ENCODE assay signal across 8 cellular contexts in the genomic region with DNA sequence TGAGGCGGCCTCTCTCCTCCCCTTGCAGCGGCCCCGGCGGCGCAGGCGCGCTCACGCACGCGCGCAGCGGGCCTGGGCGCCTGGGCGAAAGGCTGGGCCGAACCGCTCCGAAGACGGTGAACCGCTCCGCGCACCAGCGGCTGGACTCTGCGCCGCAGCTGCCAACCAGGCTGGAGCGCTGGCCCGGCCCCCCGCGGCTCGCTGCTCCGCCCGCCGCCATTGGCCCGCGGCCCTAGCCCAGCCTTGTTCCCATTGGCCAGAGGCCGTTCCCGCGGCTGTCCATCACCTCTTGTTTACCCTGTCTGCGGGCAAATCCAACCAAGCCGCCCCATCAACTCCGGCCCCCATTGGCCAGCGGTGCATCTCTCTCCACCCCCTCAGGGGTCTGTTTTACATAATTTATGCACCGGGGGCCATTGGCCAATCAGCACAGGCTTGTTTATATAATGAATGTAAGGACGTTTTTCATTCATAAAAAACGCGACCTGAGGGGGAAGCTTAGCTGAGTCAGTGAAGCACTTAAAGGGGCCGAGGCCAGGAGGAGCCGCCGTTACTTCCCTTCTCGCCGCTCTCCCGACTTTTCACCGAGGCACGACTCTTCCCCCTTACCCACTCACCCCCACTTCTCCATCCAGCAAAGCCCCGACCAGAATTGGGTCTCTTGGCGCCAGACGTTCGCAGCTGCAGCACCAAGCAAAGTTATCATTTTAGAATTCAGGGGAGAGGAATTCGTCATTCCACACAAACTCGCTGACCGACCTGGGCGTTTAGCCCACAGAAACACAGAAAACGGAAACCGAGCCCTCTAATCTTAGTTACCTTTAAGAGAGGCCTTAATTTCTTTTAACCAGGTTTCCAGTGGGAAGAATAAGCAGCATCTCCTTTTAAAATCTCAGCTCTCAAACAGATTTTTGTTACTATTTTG. TPM values are rescaled to one million over a fixed set of nuclear protein-coding genes. Genes with fewer than 3 reads are reported as not detected.
A peak's percentile ranks its signal among the peaks of the same experiment; 100 is the strongest.
DNase-seq lines count a peak whose midpoint lies in the region; ATAC-seq and TF ChIP-seq lines count a peak whose summit lies in the region.

Gene ETV5, minus strand, starts transcription at position 149 of the 925 bp plus-strand sequence. CDS start 3,221 bp downstream, outside the sequence.

- H4K20me1 ChIP-seq in MM.1S (ENCODE audit: insufficient read depth, low read length) = no peaks in the 10 kb centered on the region

- no peaks in the 10 kb centered on the region for H3K36me3 Mint-ChIP-seq in nephron (ENCODE audit: low read depth)

- DNase-seq in G401 (ENCODE audit: low spot score) (peak; percentile 100), HAP-1 (ENCODE audit: low spot score in 2 of 2) (peak; percentile 98), MM.1S (peak; percentile 100), SHP77 treated with DMSO at 0.1 percent for 48 hours (lab: John Stamatoyannopoulos, UW) (peak; percentile 95), fibroblast of the conjunctiva (ENCODE audit: low read depth) (peak; percentile 99)
- peak; percentile 88 for DNase-seq in activated gamma-delta T cell treated with anti-CD3 and anti-CD28 coated beads, Interleukin-2, amount 50 U/mL, for 16 hours (ENCODE audit: low read depth)
- peak; percentile 93 for DNase-seq in stimulated activated naive CD8-positive, alpha-beta T cell treated with anti-CD3 and anti-CD28 coated beads, Interleukin-15, Interleukin-2, amounts not matched to agents 100 U/mL and 50 U/mL, for 24 hours

- TF ChIP-seq CTCF in MM.1S (IDR thresholded peaks at IDR 0.05; ENCODE audit: low read length) (no peak), nephron (IDR thresholded peaks at IDR 0.05; ENCODE audit: unreplicated experiment in 3 of 3) (no peak)

- H3K4me3 ChIP-seq in HAP-1 (peak within 1 kb of the TSS; percentile 46), MM.1S (ENCODE audit: low read length) (peak within 1 kb of the TSS; percentile 87)

- peak within 1 kb of the TSS; percentile 98 for H3K4me2 ChIP-seq in MM.1S (ENCODE audit: low read depth, low read length)

- peak within 1 kb of the TSS; percentile 79 for H2AFZ ChIP-seq in MM.1S (ENCODE audit: low read length)

- peak within 1 kb of the TSS; percentile 48 to 77 (median 51) for H3K27ac Mint-ChIP-seq in nephron

- in situ Hi-C loops in G401 (cut with HindIII; ENCODE audit: low sequenced_read_pairs) = no loop called here
- in situ Hi-C loops in HAP-1 (cut with MboI; ENCODE audit: low sequenced_read_pairs) = no loop called here

- H3K9ac ChIP-seq in MM.1S (ENCODE audit: low read length) = peak within 1 kb of the TSS; percentile 75

- no peaks in the 10 kb centered on the region for H3K9me3 Mint-ChIP-seq in nephron

- H3K4me1 ChIP-seq in HAP-1 = peaks cover 8% of the 10 kb centered on the region
- peaks cover 13% of the 10 kb centered on the region; the same call in 1 of the 2 replicates for H3K4me1 ChIP-seq in MM.1S (ENCODE audit: low read length)

- H3K27me3 ChIP-seq in HAP-1 (ENCODE audit: low read depth) (peaks cover 44% of the 10 kb centered on the region), MM.1S (replicated peaks; ENCODE audit: insufficient read depth, low read length) (peaks cover 29% of the 10 kb centered on the region)

- peak; percentile 98 for ATAC-seq in stimulated activated naive CD8-positive, alpha-beta T cell treated with anti-CD3 and anti-CD28 coated beads, Interleukin-15, Interleukin-2, amounts not matched to agents 100 U/mL and 50 U/mL, for 24 hours

- H3K9me2 ChIP-seq in MM.1S (replicated peaks; ENCODE audit: insufficient read depth, low read length) = no peaks in the 10 kb centered on the region

- H3K9me3 ChIP-seq in HAP-1 (no peaks in the 10 kb centered on the region), MM.1S (replicated peaks; ENCODE audit: insufficient read depth, low read length) (no peaks in the 10 kb centered on the region)

- H3K4me1 Mint-ChIP-seq in nephron = peaks cover 38% of the 10 kb centered on the region

- peaks cover 22% of the 10 kb centered on the region for H3F3A ChIP-seq in MM.1S (ENCODE audit: insufficient read depth, low read length)

- H3K4me3 Mint-ChIP-seq in nephron = peak within 1 kb of the TSS; percentile 85 to 90 (median 88)

- peak within 1 kb of the TSS; percentile 78 for H3K27ac ChIP-seq in MM.1S (ENCODE audit: low read length)

- peaks cover 75% of the 10 kb centered on the region for H3K27me3 Mint-ChIP-seq in nephron (ENCODE audit: low read depth)

- H3K36me3 ChIP-seq in HAP-1 (replicated peaks) (no peaks in the 10 kb centered on the region), MM.1S (replicated peaks; ENCODE audit: insufficient read depth, low read length) (no peaks in the 10 kb centered on the region)

- peaks cover 5% of the 10 kb centered on the region; the same call in 1 of the 2 replicates for H3K79me2 ChIP-seq in MM.1S (ENCODE audit: low read length)

RNA-seq across cellular contexts. Expression of gene ETV5, which starts in this region (rescaled TPM):
- total RNA-seq in G401 (2014; rRNA removed; shearing (Covaris generic)) = 16.8 and 22.8 TPM in 2 replicates

Comparison
In these comparisons a context has a peak if more than half of its experiments do, and no peak if none do; other contexts are left out.
1. Peak in every context shown above with its lines: DNase-seq, ATAC-seq, H3K4me3 ChIP-seq and H3K27ac ChIP-seq.